In genomic region chr1:9910080-9910424, GRCh38 we compare ENCODE assay signal across 8 cellular contexts. TPM values are rescaled to one million over a fixed set of nuclear protein-coding genes. Genes with fewer than 3 reads are reported as not detected.
DNase-seq lines count a peak whose midpoint lies in the region; ATAC-seq and TF ChIP-seq lines count a peak whose summit lies in the region.

TSS of gene CTNNBIP1 (minus strand) at chr1:9910269. CDS start at chr1:9872064, 38,205 bp downstream.

- peak; percentile 46 for TF ChIP-seq POLR2A in GM19193 (IDR thresholded peaks at IDR 0.05; ENCODE audit: extremely low read depth, insufficient read depth, insufficient read length)
- peak in 1 of 2 donors; percentile 59 for TF ChIP-seq POLR2A in heart left ventricle (IDR thresholded peaks at IDR 0.05)

- POLR2A ChIA-PET in activated B cell treated with CpG ODN at 0.5 μM for 24 hours (lab: Charles Lee): interaction anchor here (0.5 to 1.2 kb wide), 4 partner anchors 31 to 257 kb away, joined by 3 to 10 read pairs (median 7); partner anchors contain the start of gene UBE4B

- H3K27me3 Mint-ChIP-seq in activated B cell treated with CpG ODN at 0.5 μM for 24 hours: no peaks in the 10 kb centered on the region

- DNase-seq in AG08395 (ENCODE audit: low spot score): peak; percentile 99
- peak; percentile 100 for DNase-seq in activated B cell treated with CpG ODN at 0.5 μM for 24 hours
- DNase-seq in heart left ventricle: no peak
- no peak for DNase-seq in renal cortical epithelial cell (ENCODE audit: low read depth)
- DNase-seq in NCI-H128 (lab: John Stamatoyannopoulos, UW; ENCODE audit: unreplicated experiment): no peak
- DNase-seq in stimulated activated CD4-positive, alpha-beta T cell treated with anti-CD3 and anti-CD28 coated beads, Interleukin-4, amount 100 ng/mL, for 4 hours: no peak

- H3K4me1 Mint-ChIP-seq in activated B cell treated with CpG ODN at 0.5 μM for 24 hours: peaks cover 22% of the 10 kb centered on the region

- H3K4me3 Mint-ChIP-seq in activated B cell treated with CpG ODN at 0.5 μM for 24 hours: peak within 1 kb of the TSS; percentile 97

- intact Hi-C loops in activated B cell treated with CpG ODN at 0.5 μM for 24 hours (cut with micrococcal nuclease) (loop anchor here (1.0 to 5.0 kb wide), 7 partner anchors 33 to 1897 kb away; partner anchors contain the start of genes CLCN6, KIF1B, LZIC and MTHFR), heart left ventricle (cut with DNase I) (loop anchor here in 7 of 10 donors (1.0 to 5.0 kb wide), 6 partner anchors 33 to 300 kb away; partner anchors contain the start of genes KIF1B (in 1 of the 7), LZIC (in 1 of the 7) and NMNAT1 (in 1 of the 7))

- no peaks in the 10 kb centered on the region for H3K27me3 ChIP-seq in heart left ventricle

- H3K4me3 ChIP-seq in heart left ventricle: peak within 1 kb of the TSS; percentile 67 to 98 (median 92)

- TF ChIP-seq CTCF in activated B cell treated with CpG ODN at 0.5 μM for 24 hours (IDR thresholded peaks at IDR 0.05) (no peak), heart left ventricle (IDR thresholded peaks at IDR 0.05) (no peak)

- CTCF ChIA-PET in activated B cell treated with CpG ODN at 0.5 μM for 24 hours (lab: Charles Lee): no interaction called here

- peaks cover 7% of the 10 kb centered on the region for H3K36me3 Mint-ChIP-seq in activated B cell treated with CpG ODN at 0.5 μM for 24 hours (ENCODE audit: low read depth)

- no peaks in the 10 kb centered on the region for H3K36me3 ChIP-seq in heart left ventricle

- H3K9me3 ChIP-seq in heart left ventricle: no peaks in the 10 kb centered on the region

- peak; percentile 75 for ATAC-seq in HG03354 (IDR thresholded peaks at IDR 0.05; ENCODE audit: poor library complexity, severe bottlenecking, unreplicated experiment)
- no peak for ATAC-seq in activated B cell treated with CpG ODN at 0.5 μM for 24 hours (ENCODE audit: low read depth)
- no peak for ATAC-seq in heart left ventricle

- H3K4me1 ChIP-seq in heart left ventricle: peaks cover 0 to 58% (median 26%) of the 10 kb centered on the region in 12 donors

- H3K27ac Mint-ChIP-seq in activated B cell treated with CpG ODN at 0.5 μM for 24 hours: peak within 1 kb of the TSS; percentile 99

- peak within 1 kb of the TSS; percentile 86 to 98 (median 93) for H3K27ac ChIP-seq in heart left ventricle

- H3K9me3 Mint-ChIP-seq in activated B cell treated with CpG ODN at 0.5 μM for 24 hours: no peaks in the 10 kb centered on the region

- 0 to 1% (median 0%) methylated on average over 6 to 54 of the region's 54 CpGs for WGBS in heart left ventricle, 4 donors

RNA-seq across cellular contexts. Expression of gene CTNNBIP1, which starts in this region (rescaled TPM):
- total RNA-seq in activated B cell treated with CpG ODN at 0.5 μM for 24 hours (6.7 and 7.5 TPM in 2 replicates), heart left ventricle (10 to 100 TPM; 32.2 to 62.0 (median 42.9) TPM), renal cortical epithelial cell (26.9 and 77.6 TPM in 2 replicates)
- 10 to 100 TPM; 25.4 to 37.8 TPM for polyA plus RNA-seq in heart left ventricle

Comparison
In these comparisons a context has a peak if more than half of its experiments do, and no peak if none do; other contexts are left out.
1. DNase-seq: peak in AG08395 (single experiment) and activated B cell treated with CpG ODN at 0.5 μM for 24 hours (single experiment); none in heart left ventricle (0 of 5), renal cortical epithelial cell (single experiment), NCI-H128 (single experiment) and stimulated activated CD4-positive, alpha-beta T cell treated with anti-CD3 and anti-CD28 coated beads, Interleukin-4, amount 100 ng/mL, for 4 hours (0 of 2).